ENCODE assay signal across 8 cellular contexts in genomic region chr4:1578968-1579833, GRCh38.
DNase-seq lines count a peak whose midpoint lies in the region; ATAC-seq, FAIRE-seq and TF ChIP-seq lines count a peak whose summit lies in the region.

No MANE protein-coding gene starts in this region.

- peak overlapping the region; percentile 27 for H3K9ac ChIP-seq in mucosa of stomach (ENCODE audit: low read length)

- H3K36me3 ChIP-seq in mucosa of stomach (ENCODE audit: control insufficient read depth, insufficient read depth, low read length), result no peaks in the 10 kb centered on the region

- ATAC-seq in GM18909 (IDR thresholded peaks at IDR 0.05; ENCODE audit: poor library complexity, unreplicated experiment), result no peak

- H3K4me3 ChIP-seq in epithelial cell of esophagus (ENCODE audit: low read length) (peak overlapping the region; percentile 35), mucosa of stomach (ENCODE audit: low read length) (peak overlapping the region; percentile 63)

- H3K9me3 ChIP-seq in mucosa of stomach (ENCODE audit: control insufficient read depth, low read length), result no peaks in the 10 kb centered on the region

- no peak for TF ChIP-seq CTCF in epithelial cell of esophagus (IDR thresholded peaks at IDR 0.05; ENCODE audit: insufficient read depth, low read depth, low read length, missing control alignments)

- no peaks in the 10 kb centered on the region for H3K27me3 ChIP-seq in mucosa of stomach (ENCODE audit: control insufficient read depth, insufficient read depth, low read length)

- H3K4me1 ChIP-seq in mucosa of stomach (ENCODE audit: control insufficient read depth, insufficient read depth, low read length), result peaks cover 3% of the 10 kb centered on the region

- DNase-seq in GM19239 (ENCODE audit: insufficient read length, low spot score) (peak; percentile 85), NOMO-1 treated with DMSO at 0.1 percent for 48 hours (lab: John Stamatoyannopoulos, UW; ENCODE audit: unreplicated experiment) (peak; percentile 69), epithelial cell of esophagus (ENCODE audit: low read depth) (peak; percentile 45), DMS79 (lab: John Stamatoyannopoulos, UW) (no peak)
- peak; percentile 41 for DNase-seq in activated CD8-positive, alpha-beta memory T cell treated with anti-CD3 and anti-CD28 coated beads, Interleukin-2, amount 50 U/mL, for 24 hours (ENCODE audit: extremely low read depth)
- peak; percentile 60 to 78 for DNase-seq in stimulated activated CD8-positive, alpha-beta memory T cell treated with anti-CD3 and anti-CD28 coated beads, Interleukin-7, amount 100 ng/mL, for 4 hours (ENCODE audit: low read depth in 2 of 2)

- FAIRE-seq in GM19239 (lab: Jason Lieb, UNC), result no peak
